Comparison of ENCODE assay signal across 1 cellular context in the genomic region with DNA sequence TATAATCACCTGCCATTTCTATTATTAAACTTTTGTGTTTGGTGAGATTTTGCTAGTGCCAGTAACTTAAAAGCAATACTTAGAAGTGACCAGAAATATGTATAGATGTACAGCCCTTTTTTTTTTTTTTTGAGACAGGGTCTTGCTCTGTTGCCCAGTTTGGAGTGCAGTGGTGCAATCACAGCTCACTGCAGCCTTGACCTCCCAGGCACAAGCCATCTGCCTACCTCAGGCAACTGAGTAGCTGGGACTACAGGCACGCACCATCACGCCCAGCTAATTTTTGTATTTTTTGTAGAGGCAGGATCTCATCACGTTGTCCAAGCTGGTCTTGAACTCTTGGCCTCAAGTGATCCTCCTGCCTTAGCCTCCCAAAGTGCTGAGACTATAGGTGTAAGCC. TPM values are rescaled to one million over a fixed set of nuclear protein-coding genes. Genes with fewer than 3 reads are reported as not detected.
"Had no signal": no experiment of that assay in that cellular context is flagged by ENCODE, and none has a peak within 500 bp of the region (broad histone marks: within the 10 kb centered on the region; RNA-seq: fewer than 3 reads in every experiment).

No MANE protein-coding gene starts in this region.

RNA-seq across cellular contexts. Expression of a gene that starts 56.6 kb away (rescaled TPM):
- total RNA-seq: OCI-LY7 had no signal
